Comparison of ENCODE assay signal across 21 cellular contexts in genomic region chr3:125381314-125381713, GRCh38. TPM values are rescaled to one million over a fixed set of nuclear protein-coding genes. Genes with fewer than 3 reads are reported as not detected.
DNase-seq lines count a peak whose midpoint lies in the region; ATAC-seq and TF ChIP-seq lines count a peak whose summit lies in the region.
"Had no signal": no experiment of that assay in that cellular context is flagged by ENCODE, and none has a peak within 500 bp of the region (broad histone marks: within the 10 kb centered on the region; RNA-seq: fewer than 3 reads in every experiment).

No MANE protein-coding gene starts in this region.

- no peak overlapping the region for H3K4me3 Mint-ChIP-seq in activated naive CD4-positive, alpha-beta T cell treated with anti-CD3 and anti-CD28 coated beads, Interleukin-2, amount 10 ng/mL, durations not matched to agents 7 days and 5 days
- H3K4me3 Mint-ChIP-seq: CD8-positive, alpha-beta T cell had no signal

- peaks cover under 1% of the 10 kb centered on the region; the same call in 1 of the 2 replicates for H3K79me2 ChIP-seq in Loucy (ENCODE audit: insufficient read depth, low read length)

- H3K4me1 Mint-ChIP-seq in activated naive CD4-positive, alpha-beta T cell treated with anti-CD3 and anti-CD28 coated beads, Interleukin-2, amount 10 ng/mL, durations not matched to agents 7 days and 5 days: peaks cover 13% of the 10 kb centered on the region

- DNase-seq in activated naive CD4-positive, alpha-beta T cell treated with anti-CD3 and anti-CD28 coated beads, Interleukin-2, amount 50 U/mL, for 72 hours (ENCODE audit: low spot score in 2 of 2): no peak
- DNase-seq in activated naive CD4-positive, alpha-beta T cell treated with anti-CD3 and anti-CD28 coated beads, Interleukin-2, amount 10 ng/mL, durations not matched to agents 7 days and 5 days: no peak
- DNase-seq in amniotic epithelial cell (ENCODE audit: low read depth) (peak; percentile 47), upper lobe of right lung (no peak)
- DNase-seq: activated effector memory CD4-positive, alpha-beta T cell treated with Interleukin-2 at 50 U/mL for 16 hours; cerebellar nuclear complex; DMS79; effector CD4-positive, alpha-beta T cell; KG1; NCI-H1417 treated with DMSO at 0.1 percent for 48 hours; NCI-H524 treated with DMSO at 0.1 percent for 48 hours; occipital lobe; retina; Right ventricle myocardium superior had no signal

- H3K27ac ChIP-seq in gastroesophageal sphincter (no peak overlapping the region), upper lobe of right lung (no peak overlapping the region)
- H3K27ac ChIP-seq: ascending aorta, esophagus muscularis mucosa had no signal

- no peaks in the 10 kb centered on the region for H3K9me3 Mint-ChIP-seq in activated naive CD4-positive, alpha-beta T cell treated with anti-CD3 and anti-CD28 coated beads, Interleukin-2, amount 50 U/mL, for 72 hours
- no peaks in the 10 kb centered on the region for H3K9me3 Mint-ChIP-seq in activated naive CD4-positive, alpha-beta T cell treated with anti-CD3 and anti-CD28 coated beads, Interleukin-2, amount 10 ng/mL, durations not matched to agents 7 days and 5 days
- H3K9me3 Mint-ChIP-seq: CD8-positive, alpha-beta T cell had no signal

- H3K27me3 ChIP-seq in Loucy (ENCODE audit: insufficient read depth, low read length, poor library complexity, severe bottlenecking) (peaks cover 4% of the 10 kb centered on the region), skeletal muscle satellite cell (ENCODE audit: control insufficient read depth, insufficient read depth, low read length) (no peaks in the 10 kb centered on the region), gastroesophageal sphincter (peaks cover 3% of the 10 kb centered on the region), upper lobe of right lung (no peaks in the 10 kb centered on the region)
- H3K27me3 ChIP-seq: ascending aorta, esophagus muscularis mucosa had no signal

- peak overlapping the region; percentile 12 for H3K4me2 ChIP-seq in Loucy (ENCODE audit: low read depth, low read length, poor library complexity, severe bottlenecking)
- H3K4me2 ChIP-seq in skeletal muscle satellite cell (ENCODE audit: low read length): peak overlapping the region; percentile 48

- TF ChIP-seq POLR2A in gastroesophageal sphincter (IDR thresholded peaks at IDR 0.05): no peak

- H3K9me3 ChIP-seq in Loucy (ENCODE audit: insufficient read depth, low read depth, low read length) (no peaks in the 10 kb centered on the region), skeletal muscle satellite cell (replicated peaks; ENCODE audit: low read length) (no peaks in the 10 kb centered on the region), gastroesophageal sphincter (no peaks in the 10 kb centered on the region), upper lobe of right lung (no peaks in the 10 kb centered on the region)
- H3K9me3 ChIP-seq: ascending aorta, esophagus muscularis mucosa had no signal

- H4K20me1 ChIP-seq in Loucy (ENCODE audit: insufficient read depth, low read length, poor library complexity, severe bottlenecking): no peaks in the 10 kb centered on the region

- H3K27me3 Mint-ChIP-seq in activated naive CD4-positive, alpha-beta T cell treated with anti-CD3 and anti-CD28 coated beads, Interleukin-2, amount 10 ng/mL, durations not matched to agents 7 days and 5 days: peaks cover 14% of the 10 kb centered on the region

- TF ChIP-seq CTCF in Loucy (conservative IDR thresholded peaks at IDR 0.05; ENCODE audit: low read length) (no peak), gastroesophageal sphincter (IDR thresholded peaks at IDR 0.05) (no peak), upper lobe of right lung (IDR thresholded peaks at IDR 0.05) (no peak)

- TF ChIP-seq EP300 in gastroesophageal sphincter (IDR thresholded peaks at IDR 0.05): no peak

- no peaks in the 10 kb centered on the region for H3F3A ChIP-seq in Loucy (ENCODE audit: low read depth)

- H3K36me3 Mint-ChIP-seq in activated naive CD4-positive, alpha-beta T cell treated with anti-CD3 and anti-CD28 coated beads, Interleukin-2, amount 50 U/mL, for 72 hours: no peaks in the 10 kb centered on the region
- H3K36me3 Mint-ChIP-seq in activated naive CD4-positive, alpha-beta T cell treated with anti-CD3 and anti-CD28 coated beads, Interleukin-2, amount 10 ng/mL, durations not matched to agents 7 days and 5 days: no peaks in the 10 kb centered on the region
- H3K36me3 Mint-ChIP-seq: CD8-positive, alpha-beta T cell had no signal

- H2AFZ ChIP-seq in Loucy (ENCODE audit: low read length): peak overlapping the region; percentile 38; the same call in 1 of the 2 replicates

- intact Hi-C loops in upper lobe of right lung (cut with DNase I): no loop called here

- peaks cover 5% of the 10 kb centered on the region for H3K4me1 ChIP-seq in Loucy (ENCODE audit: insufficient read depth, low read length, poor library complexity, severe bottlenecking)
- H3K4me1 ChIP-seq in skeletal muscle satellite cell (ENCODE audit: control insufficient read depth, insufficient read depth, low read length): peaks cover 16% of the 10 kb centered on the region
- peaks cover 0 to 1% (median under 1%) of the 10 kb centered on the region in 3 donors for H3K4me1 ChIP-seq in gastroesophageal sphincter
- H3K4me1 ChIP-seq in upper lobe of right lung: no peaks in the 10 kb centered on the region
- H3K4me1 ChIP-seq: ascending aorta had no signal

- WGBS in gastroesophageal sphincter (ENCODE audit: low coverage in 1 of 2), 2 donors: 76 to 89% methylated on average over 2 of the region's 2 CpGs

- CTCF ChIA-PET in activated naive CD4-positive, alpha-beta T cell treated with anti-CD3 and anti-CD28 coated beads, Interleukin-2, amount 10 ng/mL, durations not matched to agents 7 days and 5 days (lab: Charles Lee): interaction anchor here (0.9 to 1.1 kb wide), 2 partner anchors 13 to 21 kb away, joined by 3 read pairs; no protein-coding TSS in a partner anchor

- H3K9me2 ChIP-seq in Loucy (replicated peaks; ENCODE audit: low read depth, low read length): no peaks in the 10 kb centered on the region

- H3K9ac ChIP-seq in Loucy (ENCODE audit: low read depth, low read length, poor library complexity, severe bottlenecking): no peak overlapping the region
- no peak overlapping the region for H3K9ac ChIP-seq in skeletal muscle satellite cell (ENCODE audit: low read depth, low read length)

- H3K36me3 ChIP-seq in Loucy (ENCODE audit: insufficient read depth, low read length): no peaks in the 10 kb centered on the region
- H3K36me3 ChIP-seq in skeletal muscle satellite cell (ENCODE audit: insufficient read depth, low read length): no peaks in the 10 kb centered on the region
- no peaks in the 10 kb centered on the region for H3K36me3 ChIP-seq in gastroesophageal sphincter
- no peaks in the 10 kb centered on the region for H3K36me3 ChIP-seq in upper lobe of right lung
- H3K36me3 ChIP-seq: ascending aorta, esophagus muscularis mucosa had no signal

- H3K27ac Mint-ChIP-seq in activated naive CD4-positive, alpha-beta T cell treated with anti-CD3 and anti-CD28 coated beads, Interleukin-2, amount 50 U/mL, for 72 hours: peak overlapping the region in 1 of 2 donors; percentile 22
- no peak overlapping the region for H3K27ac Mint-ChIP-seq in activated naive CD4-positive, alpha-beta T cell treated with anti-CD3 and anti-CD28 coated beads, Interleukin-2, amount 10 ng/mL, durations not matched to agents 7 days and 5 days
- H3K27ac Mint-ChIP-seq: CD8-positive, alpha-beta T cell had no signal

- peak; percentile 35 to 60 for ATAC-seq in activated naive CD4-positive, alpha-beta T cell treated with anti-CD3 and anti-CD28 coated beads, Interleukin-2, amount 50 U/mL, for 72 hours
- no peak for ATAC-seq in gastroesophageal sphincter
- ATAC-seq in GM19397 (IDR thresholded peaks at IDR 0.05; ENCODE audit: unreplicated experiment): no peak
- no peak for ATAC-seq in upper lobe of right lung

- H3K4me3 ChIP-seq in Loucy (ENCODE audit: low read length, poor library complexity, severe bottlenecking) (no peak overlapping the region), skeletal muscle satellite cell (ENCODE audit: low read length) (no peak overlapping the region), gastroesophageal sphincter (no peak overlapping the region), upper lobe of right lung (no peak overlapping the region)
- H3K4me3 ChIP-seq: ascending aorta, esophagus muscularis mucosa had no signal

RNA-seq across cellular contexts. Expression of gene ZNF148, which starts 6.2 kb away (rescaled TPM):
- 10 to 100 TPM; 28.5 to 47.8 TPM for total RNA-seq in activated naive CD4-positive, alpha-beta T cell treated with anti-CD3 and anti-CD28 coated beads, Interleukin-2, amount 50 U/mL, for 72 hours
- total RNA-seq in skeletal muscle satellite cell (2012; rRNA removed): 20.5 and 23.6 TPM in 2 replicates
- total RNA-seq in gastroesophageal sphincter (10 to 100 TPM; 32.4 to 50.7 (median 39.4) TPM), upper lobe of right lung (47.5 TPM)

Comparison
In these comparisons a context has a peak if more than half of its experiments do, and no peak if none do; other contexts are left out.
1. ATAC-seq: peak in activated naive CD4-positive, alpha-beta T cell treated with anti-CD3 and anti-CD28 coated beads, Interleukin-2, amount 50 U/mL, for 72 hours (2 of 2); none in gastroesophageal sphincter (single experiment), GM19397 (single experiment) and upper lobe of right lung (single experiment).